ENCODE assay signal across 12 cellular contexts in genomic region chr5:151132959-151133358, GRCh38. TPM values are rescaled to one million over a fixed set of nuclear protein-coding genes. Genes with fewer than 3 reads are reported as not detected.
DNase-seq lines count a peak whose midpoint lies in the region; ATAC-seq, FAIRE-seq and TF ChIP-seq lines count a peak whose summit lies in the region.
"Had no signal": no experiment of that assay in that cellular context is flagged by ENCODE, and none has a peak within 500 bp of the region (broad histone marks: within the 10 kb centered on the region; RNA-seq: fewer than 3 reads in every experiment).

No MANE protein-coding gene starts in this region.

- H3K4me1 Mint-ChIP-seq in CD4-positive, alpha-beta T cell (ENCODE audit: low read depth), result peaks cover 91% of the 10 kb centered on the region

- H3K9me3 ChIP-seq in CD4-positive, alpha-beta T cell (ENCODE audit: control insufficient read depth, low read length), result no peaks in the 10 kb centered on the region
- H3K9me3 ChIP-seq: sigmoid colon had no signal

- DNase-seq in CD4-positive, alpha-beta T cell, result no peak
- DNase-seq in GM19239 (ENCODE audit: insufficient read length, low spot score), result no peak
- peak; percentile 92 for DNase-seq in NOMO-1 treated with DMSO at 0.1 percent for 48 hours (lab: John Stamatoyannopoulos, UW; ENCODE audit: unreplicated experiment)
- peak; percentile 50 for DNase-seq in globus pallidus (ENCODE audit: low spot score)
- no peak for DNase-seq in GM20000 (ENCODE audit: low spot score)
- DNase-seq in NCI-H446 treated with DMSO at 0.1 percent for 48 hours (lab: John Stamatoyannopoulos, UW), result no peak
- no peak for DNase-seq in cerebellar cortex (ENCODE audit: low spot score)
- DNase-seq: NCI-H1048, sigmoid colon had no signal

- peak; percentile 35 for FAIRE-seq in GM19239 (lab: Jason Lieb, UNC)

- no peaks in the 10 kb centered on the region for H3K9me3 Mint-ChIP-seq in CD4-positive, alpha-beta T cell

- POLR2A ChIA-PET in CD4-positive, alpha-beta T cell (lab: Charles Lee), result interaction anchor here (1.8 to 4.8 kb wide), 3 partner anchors 8 to 120 kb away, joined by 7 to 41 read pairs (median 14); partner anchors contain the start of gene GM2A

- no peaks in the 10 kb centered on the region for H3K27me3 Mint-ChIP-seq in CD4-positive, alpha-beta T cell

- H3K27ac Mint-ChIP-seq in CD4-positive, alpha-beta T cell, result peak overlapping the region; percentile 91

- intact Hi-C loops in CD4-positive, alpha-beta T cell (cut with DNase I, micrococcal nuclease), result no loop called here

- H3K27me3 ChIP-seq in CD4-positive, alpha-beta T cell (ENCODE audit: control insufficient read depth, insufficient read depth, low read length), result no peaks in the 10 kb centered on the region
- H3K27me3 ChIP-seq: sigmoid colon had no signal

- peak overlapping the region; percentile 66 for H3K27ac ChIP-seq in CD4-positive, alpha-beta T cell (ENCODE audit: low read depth, low read length)
- H3K27ac ChIP-seq: C4-2B, sigmoid colon had no signal

- H3K4me3 Mint-ChIP-seq in CD4-positive, alpha-beta T cell, result no peak overlapping the region

- TF ChIP-seq CTCF in CD4-positive, alpha-beta T cell (IDR thresholded peaks at IDR 0.05), result no peak
- no peak for TF ChIP-seq CTCF in GM20000 (IDR thresholded peaks at IDR 0.05; ENCODE audit: extremely low read depth, missing control alignments)

- ATAC-seq in CD4-positive, alpha-beta T cell (ENCODE audit: poor library complexity), result no peak
- no peak for ATAC-seq in HG02870 (IDR thresholded peaks at IDR 0.05; ENCODE audit: unreplicated experiment)
- ATAC-seq: Panc1 had no signal

- CTCF ChIA-PET in CD4-positive, alpha-beta T cell (lab: Charles Lee), result interaction anchor here (1.1 to 4.8 kb wide), 3 partner anchors 18 to 31 kb away, joined by 3 to 34 read pairs (median 3); no protein-coding TSS in a partner anchor

- H3K36me3 Mint-ChIP-seq in CD4-positive, alpha-beta T cell (ENCODE audit: low read depth), result peaks cover 100% of the 10 kb centered on the region

RNA-seq across cellular contexts. Expression of gene ANXA6, which starts 24.6 kb away (rescaled TPM):
- 100 to 1,000 TPM; 108 to 130 TPM for total RNA-seq in CD4-positive, alpha-beta T cell

RNA-seq across cellular contexts. Expression of gene TNIP1, which starts 52.1 kb away (rescaled TPM):
- 100 to 1,000 TPM; 110 to 115 TPM for total RNA-seq in CD4-positive, alpha-beta T cell

Comparison
In these comparisons a context has a peak if more than half of its experiments do, and no peak if none do; other contexts are left out.
1. DNase-seq: peak in NOMO-1 treated with DMSO at 0.1 percent for 48 hours (single experiment) and globus pallidus (single experiment); none in CD4-positive, alpha-beta T cell (0 of 10), GM19239 (single experiment), GM20000 (single experiment), NCI-H446 treated with DMSO at 0.1 percent for 48 hours (single experiment) and cerebellar cortex (single experiment).